22 cellular contexts compared by ENCODE assay signal in genomic region chr9:87283585-87283984, GRCh38.
"Had no signal": no experiment of that assay in that cellular context is flagged by ENCODE, and none has a peak within 500 bp of the region (broad histone marks: within the 10 kb centered on the region; RNA-seq: fewer than 3 reads in every experiment).

No MANE protein-coding gene starts in this region.

- H3K27me3 ChIP-seq: esophagus muscularis mucosa, gastrocnemius medialis, heart right ventricle, left lung had no signal

- ATAC-seq: gastrocnemius medialis, heart right ventricle, left cardiac atrium, left lung, left ventricle myocardium superior, lower lobe of right lung had no signal

- FAIRE-seq: colon, endothelial cell of umbilical vein, islet of Langerhans, keratinocyte had no signal

- H3K9me3 ChIP-seq: esophagus muscularis mucosa, gastrocnemius medialis, heart right ventricle, left lung, lower lobe of right lung had no signal

- H3K36me3 ChIP-seq: esophagus muscularis mucosa, gastrocnemius medialis, heart right ventricle, left lung, lower lobe of right lung had no signal

- H3K4me3 ChIP-seq: coronary artery, dorsolateral prefrontal cortex, esophagus muscularis mucosa, gastrocnemius medialis, heart right ventricle, left lung, lower lobe of right lung had no signal

- DNase-seq: cerebellar nuclear complex; dermis blood vessel endothelial cell; dorsolateral prefrontal cortex; effector CD4-positive, alpha-beta T cell; effector memory CD4-positive, alpha-beta T cell; foreskin melanocyte; gastrocnemius medialis; glutamatergic neuron; head of caudate nucleus; heart right ventricle; hippocampal formation; left cardiac atrium; left lung; left ventricle myocardium superior; lower lobe of right lung; mesendoderm had no signal

- H3K4me1 ChIP-seq: gastrocnemius medialis, left lung, lower lobe of right lung had no signal

- H3K27ac ChIP-seq: coronary artery, dorsolateral prefrontal cortex, esophagus muscularis mucosa, gastrocnemius medialis, heart right ventricle, left lung, lower lobe of right lung had no signal
